8 cellular contexts compared by ENCODE assay signal in genomic region chr14:104870368-104871144, GRCh38. TPM values are rescaled to one million over a fixed set of nuclear protein-coding genes. Genes with fewer than 3 reads are reported as not detected.
A peak's percentile ranks its signal among the peaks of the same experiment; 100 is the strongest.
DNase-seq lines count a peak whose midpoint lies in the region; ATAC-seq and TF ChIP-seq lines count a peak whose summit lies in the region.
"Had no signal": no experiment of that assay in that cellular context is flagged by ENCODE, and none has a peak within 500 bp of the region (broad histone marks: within the 10 kb centered on the region; RNA-seq: fewer than 3 reads in every experiment).

No MANE protein-coding gene starts in this region.

- peak; percentile 60 for TF ChIP-seq CTCF in glutamatergic neuron (IDR thresholded peaks at IDR 0.05; ENCODE audit: partially characterized antibody, unreplicated experiment)

- peaks cover 8% of the 10 kb centered on the region for H3K27me3 Mint-ChIP-seq in glutamatergic neuron (ENCODE audit: unreplicated experiment)

- H3K4me3 Mint-ChIP-seq in glutamatergic neuron (ENCODE audit: unreplicated experiment): no peak overlapping the region

- H3K4me1 Mint-ChIP-seq in glutamatergic neuron (ENCODE audit: low read depth, unreplicated experiment): peaks cover 15% of the 10 kb centered on the region

- DNase-seq in activated CD4-positive, alpha-beta T cell treated with anti-CD3 and anti-CD28 coated beads, Interleukin-2, amount 50 U/mL, for 48 hours: peak; percentile 58 to 63
- peak; percentile 66 for DNase-seq in glutamatergic neuron
- peak; percentile 75 for DNase-seq in stimulated activated CD8-positive, alpha-beta memory T cell treated with anti-CD3 and anti-CD28 coated beads, Interleukin-4, amount 100 ng/mL, for 48 hours
- DNase-seq in kidney tubule cell (ENCODE audit: low spot score): no peak
- DNase-seq in COR-L47 (lab: John Stamatoyannopoulos, UW): no peak

- ATAC-seq in GM19023 (IDR thresholded peaks at IDR 0.05; ENCODE audit: unreplicated experiment): no peak

- no peak for TF ChIP-seq EP300 in Ishikawa (IDR thresholded peaks at IDR 0.05; ENCODE audit: borderline replicate concordance)

- peaks cover 8% of the 10 kb centered on the region for H3K9me3 Mint-ChIP-seq in glutamatergic neuron (ENCODE audit: unreplicated experiment)

- no peak overlapping the region for H3K27ac Mint-ChIP-seq in glutamatergic neuron (ENCODE audit: unreplicated experiment)

- no peaks in the 10 kb centered on the region for H3K36me3 Mint-ChIP-seq in glutamatergic neuron (ENCODE audit: unreplicated experiment)

- peak; percentile 17; the same call in 1 of the 2 replicates for TF ChIP-seq RAD21 in Ishikawa (IDR thresholded peaks at IDR 0.05; ENCODE audit: low read depth)

TF ChIP-seq in Ishikawa, 13 proteins besides CTCF, POLR2A, EP300 and RAD21:
- TF ChIP-seq, protein P1, sequence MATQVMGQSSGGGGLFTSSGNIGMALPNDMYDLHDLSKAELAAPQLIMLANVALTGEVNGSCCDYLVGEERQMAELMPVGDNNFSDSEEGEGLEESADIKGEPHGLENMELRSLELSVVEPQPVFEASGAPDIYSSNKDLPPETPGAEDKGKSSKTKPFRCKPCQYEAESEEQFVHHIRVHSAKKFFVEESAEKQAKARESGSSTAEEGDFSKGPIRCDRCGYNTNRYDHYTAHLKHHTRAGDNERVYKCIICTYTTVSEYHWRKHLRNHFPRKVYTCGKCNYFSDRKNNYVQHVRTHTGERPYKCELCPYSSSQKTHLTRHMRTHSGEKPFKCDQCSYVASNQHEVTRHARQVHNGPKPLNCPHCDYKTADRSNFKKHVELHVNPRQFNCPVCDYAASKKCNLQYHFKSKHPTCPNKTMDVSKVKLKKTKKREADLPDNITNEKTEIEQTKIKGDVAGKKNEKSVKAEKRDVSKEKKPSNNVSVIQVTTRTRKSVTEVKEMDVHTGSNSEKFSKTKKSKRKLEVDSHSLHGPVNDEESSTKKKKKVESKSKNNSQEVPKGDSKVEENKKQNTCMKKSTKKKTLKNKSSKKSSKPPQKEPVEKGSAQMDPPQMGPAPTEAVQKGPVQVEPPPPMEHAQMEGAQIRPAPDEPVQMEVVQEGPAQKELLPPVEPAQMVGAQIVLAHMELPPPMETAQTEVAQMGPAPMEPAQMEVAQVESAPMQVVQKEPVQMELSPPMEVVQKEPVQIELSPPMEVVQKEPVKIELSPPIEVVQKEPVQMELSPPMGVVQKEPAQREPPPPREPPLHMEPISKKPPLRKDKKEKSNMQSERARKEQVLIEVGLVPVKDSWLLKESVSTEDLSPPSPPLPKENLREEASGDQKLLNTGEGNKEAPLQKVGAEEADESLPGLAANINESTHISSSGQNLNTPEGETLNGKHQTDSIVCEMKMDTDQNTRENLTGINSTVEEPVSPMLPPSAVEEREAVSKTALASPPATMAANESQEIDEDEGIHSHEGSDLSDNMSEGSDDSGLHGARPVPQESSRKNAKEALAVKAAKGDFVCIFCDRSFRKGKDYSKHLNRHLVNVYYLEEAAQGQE (IDR thresholded peaks at IDR 0.05; ENCODE audit: low read depth): no peak
- no peak for TF ChIP-seq CEBPB (IDR thresholded peaks at IDR 0.05)
- TF ChIP-seq, protein P2, sequence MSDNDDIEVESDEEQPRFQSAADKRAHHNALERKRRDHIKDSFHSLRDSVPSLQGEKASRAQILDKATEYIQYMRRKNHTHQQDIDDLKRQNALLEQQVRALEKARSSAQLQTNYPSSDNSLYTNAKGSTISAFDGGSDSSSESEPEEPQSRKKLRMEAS (IDR thresholded peaks at IDR 0.05): no peak
- no peak for TF ChIP-seq EGR1 (IDR thresholded peaks at IDR 0.05)
- no peak for TF ChIP-seq USF1 (IDR thresholded peaks at IDR 0.05)
- no peak for TF ChIP-seq TCF12 (IDR thresholded peaks at IDR 0.05; ENCODE audit: low read depth)
- TF ChIP-seq CREB1 (IDR thresholded peaks at IDR 0.05; ENCODE audit: low read depth): no peak
- no peak for TF ChIP-seq YY1 (IDR thresholded peaks at IDR 0.05; ENCODE audit: low read depth)
- no peak for TF ChIP-seq ZBTB7A (IDR thresholded peaks at IDR 0.05; ENCODE audit: low read depth)
- no peak for TF ChIP-seq FOXM1 (IDR thresholded peaks at IDR 0.05; ENCODE audit: borderline replicate concordance, low read depth)
- TF ChIP-seq TAF1 (IDR thresholded peaks at IDR 0.05; ENCODE audit: low read depth): no peak
- no peak for TF ChIP-seq TEAD4 (IDR thresholded peaks at IDR 0.05)
- TF ChIP-seq NFIC (IDR thresholded peaks at IDR 0.05): no peak

RNA-seq across cellular contexts. Expression of gene CEP170B, which starts 5.5 kb away (rescaled TPM):
- total RNA-seq in glutamatergic neuron (ENCODE audit: unreplicated experiment): 80.4 TPM

RNA-seq across cellular contexts. Expression of gene PLD4, which starts 54.1 kb away (rescaled TPM):
- total RNA-seq in glutamatergic neuron (ENCODE audit: unreplicated experiment): not detected
- total RNA-seq: LHCN-M2 had no signal

Comparison
In these comparisons a context has a peak if more than half of its experiments do, and no peak if none do; other contexts are left out.
1. DNase-seq: peak in activated CD4-positive, alpha-beta T cell treated with anti-CD3 and anti-CD28 coated beads, Interleukin-2, amount 50 U/mL, for 48 hours (2 of 2), glutamatergic neuron (single experiment) and stimulated activated CD8-positive, alpha-beta memory T cell treated with anti-CD3 and anti-CD28 coated beads, Interleukin-4, amount 100 ng/mL, for 48 hours (single experiment); none in kidney tubule cell (single experiment) and COR-L47 (single experiment).